Comparison of ENCODE assay signal across 8 cellular contexts in the genomic region with DNA sequence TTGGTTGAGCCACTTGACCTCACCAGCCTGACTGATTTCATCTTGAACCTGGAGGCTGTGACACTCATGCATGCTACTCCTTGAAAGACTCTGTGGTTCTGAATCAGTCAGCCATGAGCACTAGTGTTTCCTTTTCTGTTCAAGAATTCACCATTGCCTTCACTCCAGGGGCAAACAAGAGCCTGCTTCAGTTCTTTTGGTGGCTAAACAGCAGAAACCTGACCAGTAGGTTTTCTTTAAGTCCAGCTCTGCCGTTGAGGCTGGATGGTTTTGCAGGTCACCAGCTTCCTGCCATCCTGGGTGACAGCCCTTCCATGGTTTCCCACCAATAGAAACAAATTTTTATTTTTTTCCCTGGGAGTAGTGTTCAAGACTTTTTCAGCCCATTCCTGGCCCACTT.
"Had no signal": no experiment of that assay in that cellular context is flagged by ENCODE, and none has a peak within 500 bp of the region (broad histone marks: within the 10 kb centered on the region; RNA-seq: fewer than 3 reads in every experiment).

No MANE protein-coding gene starts in this region.

- H3K27ac ChIP-seq: GM23248 had no signal

- DNase-seq: GM23248, GOT3, H7, HFFc6, IMR-90, KG1 had no signal

- H3K4me1 ChIP-seq: HAP-1 had no signal

- H3K4me3 ChIP-seq: GM23248, HAP-1, K562 had no signal

- H3K9me3 ChIP-seq: HAP-1 had no signal

- H3K36me3 ChIP-seq: HAP-1 had no signal

- H3K9ac ChIP-seq: GM23248 had no signal
